Comparison of ENCODE assay signal across 1 cellular context in the genomic region with DNA sequence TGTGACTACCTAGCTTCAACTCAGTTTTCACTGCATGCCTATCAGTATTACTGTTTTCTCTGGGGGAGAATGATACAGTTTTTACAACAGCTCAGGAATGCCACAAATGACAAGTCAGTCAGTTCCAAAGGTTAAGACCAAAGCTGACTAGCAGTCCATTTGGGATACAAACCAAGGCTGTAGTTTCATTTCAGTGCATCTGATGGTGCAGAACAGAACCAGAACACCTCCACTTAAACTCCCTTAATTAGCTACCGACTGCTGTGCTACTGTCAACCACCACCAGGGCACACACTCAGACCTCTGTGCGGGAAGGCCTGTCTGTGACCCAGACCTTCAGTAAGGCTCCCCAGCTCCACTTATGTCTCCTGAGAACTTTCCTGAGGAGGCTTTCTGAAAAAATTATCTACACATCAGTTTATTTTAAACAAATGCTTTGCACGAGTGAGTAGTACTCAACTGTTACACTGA.
TF ChIP-seq lines count a peak whose summit lies in the region.

No MANE protein-coding gene starts in this region.

TF ChIP-seq in GM12878, 131 proteins besides CTCF, POLR2A, EP300 and RAD21:
- TF ChIP-seq HCFC1 (IDR thresholded peaks at IDR 0.05; ENCODE audit: low read length) (no peak), ZZZ3 (IDR thresholded peaks at IDR 0.05; ENCODE audit: control insufficient read depth, insufficient read length, low read depth) (no peak), NR2C1 (IDR thresholded peaks at IDR 0.05) (no peak), ZNF217 (IDR thresholded peaks at IDR 0.05) (no peak), CHD1 (IDR thresholded peaks at IDR 0.05; ENCODE audit: low read depth, low read length) (no peak), BRCA1 (IDR thresholded peaks at IDR 0.05; ENCODE audit: low read depth, low read length) (no peak), IKZF2 (IDR thresholded peaks at IDR 0.05) (no peak), SUZ12 (IDR thresholded peaks at IDR 0.05; ENCODE audit: unreplicated experiment) (no peak), EED (IDR thresholded peaks at IDR 0.05; ENCODE audit: low read depth) (no peak), SREBF1 (IDR thresholded peaks at IDR 0.05; ENCODE audit: low read length) (no peak), SMARCA5 (IDR thresholded peaks at IDR 0.05) (no peak), PAX5 (IDR thresholded peaks at IDR 0.05; ENCODE audit: borderline replicate concordance, low read depth, low read length) (no peak)
- TF ChIP-seq, protein P1, sequence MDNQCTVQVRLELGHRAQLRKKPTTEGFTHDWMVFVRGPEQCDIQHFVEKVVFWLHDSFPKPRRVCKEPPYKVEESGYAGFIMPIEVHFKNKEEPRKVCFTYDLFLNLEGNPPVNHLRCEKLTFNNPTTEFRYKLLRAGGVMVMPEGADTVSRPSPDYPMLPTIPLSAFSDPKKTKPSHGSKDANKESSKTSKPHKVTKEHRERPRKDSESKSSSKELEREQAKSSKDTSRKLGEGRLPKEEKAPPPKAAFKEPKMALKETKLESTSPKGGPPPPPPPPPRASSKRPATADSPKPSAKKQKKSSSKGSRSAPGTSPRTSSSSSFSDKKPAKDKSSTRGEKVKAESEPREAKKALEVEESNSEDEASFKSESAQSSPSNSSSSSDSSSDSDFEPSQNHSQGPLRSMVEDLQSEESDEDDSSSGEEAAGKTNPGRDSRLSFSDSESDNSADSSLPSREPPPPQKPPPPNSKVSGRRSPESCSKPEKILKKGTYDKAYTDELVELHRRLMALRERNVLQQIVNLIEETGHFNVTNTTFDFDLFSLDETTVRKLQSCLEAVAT (IDR thresholded peaks at IDR 0.05) = no peak
- TF ChIP-seq, protein P2, sequence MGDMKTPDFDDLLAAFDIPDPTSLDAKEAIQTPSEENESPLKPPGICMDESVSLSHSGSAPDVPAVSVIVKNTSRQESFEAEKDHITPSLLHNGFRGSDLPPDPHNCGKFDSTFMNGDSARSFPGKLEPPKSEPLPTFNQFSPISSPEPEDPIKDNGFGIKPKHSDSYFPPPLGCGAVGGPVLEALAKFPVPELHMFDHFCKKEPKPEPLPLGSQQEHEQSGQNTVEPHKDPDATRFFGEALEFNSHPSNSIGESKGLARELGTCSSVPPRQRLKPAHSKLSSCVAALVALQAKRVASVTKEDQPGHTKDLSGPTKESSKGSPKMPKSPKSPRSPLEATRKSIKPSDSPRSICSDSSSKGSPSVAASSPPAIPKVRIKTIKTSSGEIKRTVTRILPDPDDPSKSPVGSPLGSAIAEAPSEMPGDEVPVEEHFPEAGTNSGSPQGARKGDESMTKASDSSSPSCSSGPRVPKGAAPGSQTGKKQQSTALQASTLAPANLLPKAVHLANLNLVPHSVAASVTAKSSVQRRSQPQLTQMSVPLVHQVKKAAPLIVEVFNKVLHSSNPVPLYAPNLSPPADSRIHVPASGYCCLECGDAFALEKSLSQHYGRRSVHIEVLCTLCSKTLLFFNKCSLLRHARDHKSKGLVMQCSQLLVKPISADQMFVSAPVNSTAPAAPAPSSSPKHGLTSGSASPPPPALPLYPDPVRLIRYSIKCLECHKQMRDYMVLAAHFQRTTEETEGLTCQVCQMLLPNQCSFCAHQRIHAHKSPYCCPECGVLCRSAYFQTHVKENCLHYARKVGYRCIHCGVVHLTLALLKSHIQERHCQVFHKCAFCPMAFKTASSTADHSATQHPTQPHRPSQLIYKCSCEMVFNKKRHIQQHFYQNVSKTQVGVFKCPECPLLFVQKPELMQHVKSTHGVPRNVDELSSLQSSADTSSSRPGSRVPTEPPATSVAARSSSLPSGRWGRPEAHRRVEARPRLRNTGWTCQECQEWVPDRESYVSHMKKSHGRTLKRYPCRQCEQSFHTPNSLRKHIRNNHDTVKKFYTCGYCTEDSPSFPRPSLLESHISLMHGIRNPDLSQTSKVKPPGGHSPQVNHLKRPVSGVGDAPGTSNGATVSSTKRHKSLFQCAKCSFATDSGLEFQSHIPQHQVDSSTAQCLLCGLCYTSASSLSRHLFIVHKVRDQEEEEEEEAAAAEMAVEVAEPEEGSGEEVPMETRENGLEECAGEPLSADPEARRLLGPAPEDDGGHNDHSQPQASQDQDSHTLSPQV (IDR thresholded peaks at IDR 0.05) = no peak
- TF ChIP-seq, protein P3, sequence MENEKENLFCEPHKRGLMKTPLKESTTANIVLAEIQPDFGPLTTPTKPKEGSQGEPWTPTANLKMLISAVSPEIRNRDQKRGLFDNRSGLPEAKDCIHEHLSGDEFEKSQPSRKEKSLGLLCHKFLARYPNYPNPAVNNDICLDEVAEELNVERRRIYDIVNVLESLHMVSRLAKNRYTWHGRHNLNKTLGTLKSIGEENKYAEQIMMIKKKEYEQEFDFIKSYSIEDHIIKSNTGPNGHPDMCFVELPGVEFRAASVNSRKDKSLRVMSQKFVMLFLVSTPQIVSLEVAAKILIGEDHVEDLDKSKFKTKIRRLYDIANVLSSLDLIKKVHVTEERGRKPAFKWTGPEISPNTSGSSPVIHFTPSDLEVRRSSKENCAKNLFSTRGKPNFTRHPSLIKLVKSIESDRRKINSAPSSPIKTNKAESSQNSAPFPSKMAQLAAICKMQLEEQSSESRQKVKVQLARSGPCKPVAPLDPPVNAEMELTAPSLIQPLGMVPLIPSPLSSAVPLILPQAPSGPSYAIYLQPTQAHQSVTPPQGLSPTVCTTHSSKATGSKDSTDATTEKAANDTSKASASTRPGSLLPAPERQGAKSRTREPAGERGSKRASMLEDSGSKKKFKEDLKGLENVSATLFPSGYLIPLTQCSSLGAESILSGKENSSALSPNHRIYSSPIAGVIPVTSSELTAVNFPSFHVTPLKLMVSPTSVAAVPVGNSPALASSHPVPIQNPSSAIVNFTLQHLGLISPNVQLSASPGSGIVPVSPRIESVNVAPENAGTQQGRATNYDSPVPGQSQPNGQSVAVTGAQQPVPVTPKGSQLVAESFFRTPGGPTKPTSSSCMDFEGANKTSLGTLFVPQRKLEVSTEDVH (IDR thresholded peaks at IDR 0.05; ENCODE audit: low read depth, partially characterized antibody) = no peak
TF ChIP-seq in GM12878: peak in this region for 0.
